Comparison of ENCODE assay signal across 2 cellular contexts in the genomic region with DNA sequence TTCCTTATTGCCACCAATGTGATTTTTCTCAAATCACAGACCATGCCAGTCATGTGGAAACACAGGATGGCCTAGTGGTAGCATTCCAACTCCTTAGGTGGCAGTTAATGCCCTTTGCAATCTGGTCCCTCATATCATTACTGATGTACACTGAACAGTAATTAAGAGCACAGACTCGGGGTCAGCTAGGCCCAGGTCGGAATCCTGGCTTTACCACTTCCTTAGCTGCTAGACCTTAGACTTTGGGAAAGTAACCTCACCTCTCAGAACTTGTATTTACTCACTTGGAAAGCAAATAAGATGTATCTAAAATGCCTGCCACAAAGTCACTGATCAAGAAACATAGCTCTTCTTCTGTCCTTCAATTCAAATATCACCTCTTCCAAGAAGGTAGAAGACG.
TF ChIP-seq lines count a peak whose summit lies in the region.

No MANE protein-coding gene starts in this region.

TF ChIP-seq in K562, 482 proteins besides CTCF, POLR2A, EP300 and RAD21 (continued from another document):
- TF ChIP-seq, protein P1, sequence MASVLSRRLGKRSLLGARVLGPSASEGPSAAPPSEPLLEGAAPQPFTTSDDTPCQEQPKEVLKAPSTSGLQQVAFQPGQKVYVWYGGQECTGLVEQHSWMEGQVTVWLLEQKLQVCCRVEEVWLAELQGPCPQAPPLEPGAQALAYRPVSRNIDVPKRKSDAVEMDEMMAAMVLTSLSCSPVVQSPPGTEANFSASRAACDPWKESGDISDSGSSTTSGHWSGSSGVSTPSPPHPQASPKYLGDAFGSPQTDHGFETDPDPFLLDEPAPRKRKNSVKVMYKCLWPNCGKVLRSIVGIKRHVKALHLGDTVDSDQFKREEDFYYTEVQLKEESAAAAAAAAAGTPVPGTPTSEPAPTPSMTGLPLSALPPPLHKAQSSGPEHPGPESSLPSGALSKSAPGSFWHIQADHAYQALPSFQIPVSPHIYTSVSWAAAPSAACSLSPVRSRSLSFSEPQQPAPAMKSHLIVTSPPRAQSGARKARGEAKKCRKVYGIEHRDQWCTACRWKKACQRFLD (CRISPR knock-in tag; IDR thresholded peaks at IDR 0.05), result no peak
- TF ChIP-seq, protein P2, sequence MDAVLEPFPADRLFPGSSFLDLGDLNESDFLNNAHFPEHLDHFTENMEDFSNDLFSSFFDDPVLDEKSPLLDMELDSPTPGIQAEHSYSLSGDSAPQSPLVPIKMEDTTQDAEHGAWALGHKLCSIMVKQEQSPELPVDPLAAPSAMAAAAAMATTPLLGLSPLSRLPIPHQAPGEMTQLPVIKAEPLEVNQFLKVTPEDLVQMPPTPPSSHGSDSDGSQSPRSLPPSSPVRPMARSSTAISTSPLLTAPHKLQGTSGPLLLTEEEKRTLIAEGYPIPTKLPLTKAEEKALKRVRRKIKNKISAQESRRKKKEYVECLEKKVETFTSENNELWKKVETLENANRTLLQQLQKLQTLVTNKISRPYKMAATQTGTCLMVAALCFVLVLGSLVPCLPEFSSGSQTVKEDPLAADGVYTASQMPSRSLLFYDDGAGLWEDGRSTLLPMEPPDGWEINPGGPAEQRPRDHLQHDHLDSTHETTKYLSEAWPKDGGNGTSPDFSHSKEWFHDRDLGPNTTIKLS (IDR thresholded peaks at IDR 0.05; ENCODE audit: borderline replicate concordance, low read depth), result no peak
- no peak for TF ChIP-seq BRD9 (IDR thresholded peaks at IDR 0.05; ENCODE audit: low read depth, partially characterized antibody)
- TF ChIP-seq PPARD (CRISPR knock-in tag; IDR thresholded peaks at IDR 0.05), result no peak
- no peak for TF ChIP-seq SP1 (CRISPR knock-in tag; IDR thresholded peaks at IDR 0.05)
- TF ChIP-seq FOXJ2 (tag; IDR thresholded peaks at IDR 0.05), result no peak
- no peak for TF ChIP-seq RBM25 (IDR thresholded peaks at IDR 0.05; ENCODE audit: low read depth, low read length, severe bottlenecking)
- no peak for TF ChIP-seq DPF2 (IDR thresholded peaks at IDR 0.05)

TF ChIP-seq in HepG2, 621 proteins besides CTCF, POLR2A, EP300 and RAD21 (continued from another document):
- TF ChIP-seq, protein P3, sequence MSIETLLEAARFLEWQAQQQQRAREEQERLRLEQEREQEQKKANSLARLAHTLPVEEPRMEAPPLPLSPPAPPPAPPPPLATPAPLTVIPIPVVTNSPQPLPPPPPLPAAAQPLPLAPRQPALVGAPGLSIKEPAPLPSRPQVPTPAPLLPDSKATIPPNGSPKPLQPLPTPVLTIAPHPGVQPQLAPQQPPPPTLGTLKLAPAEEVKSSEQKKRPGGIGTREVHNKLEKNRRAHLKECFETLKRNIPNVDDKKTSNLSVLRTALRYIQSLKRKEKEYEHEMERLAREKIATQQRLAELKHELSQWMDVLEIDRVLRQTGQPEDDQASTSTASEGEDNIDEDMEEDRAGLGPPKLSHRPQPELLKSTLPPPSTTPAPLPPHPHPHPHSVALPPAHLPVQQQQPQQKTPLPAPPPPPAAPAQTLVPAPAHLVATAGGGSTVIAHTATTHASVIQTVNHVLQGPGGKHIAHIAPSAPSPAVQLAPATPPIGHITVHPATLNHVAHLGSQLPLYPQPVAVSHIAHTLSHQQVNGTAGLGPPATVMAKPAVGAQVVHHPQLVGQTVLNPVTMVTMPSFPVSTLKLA (IDR thresholded peaks at IDR 0.05), result no peak
- TF ChIP-seq, protein P4, sequence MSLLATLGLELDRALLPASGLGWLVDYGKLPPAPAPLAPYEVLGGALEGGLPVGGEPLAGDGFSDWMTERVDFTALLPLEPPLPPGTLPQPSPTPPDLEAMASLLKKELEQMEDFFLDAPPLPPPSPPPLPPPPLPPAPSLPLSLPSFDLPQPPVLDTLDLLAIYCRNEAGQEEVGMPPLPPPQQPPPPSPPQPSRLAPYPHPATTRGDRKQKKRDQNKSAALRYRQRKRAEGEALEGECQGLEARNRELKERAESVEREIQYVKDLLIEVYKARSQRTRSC (CRISPR knock-in tag; IDR thresholded peaks at IDR 0.05; ENCODE audit: low read depth), result no peak
- TF ChIP-seq ZNF781 (CRISPR knock-in tag; IDR thresholded peaks at IDR 0.05; ENCODE audit: borderline replicate concordance, not compliant biosample characterization) (no peak), ZSCAN22 (CRISPR knock-in tag; IDR thresholded peaks at IDR 0.05) (no peak), TMF1 (CRISPR knock-in tag; IDR thresholded peaks at IDR 0.05; ENCODE audit: low read depth) (no peak), NONO (IDR thresholded peaks at IDR 0.05) (no peak), NONO (CRISPR knock-in tag; conservative IDR thresholded peaks at IDR 0.05) (no peak), SIX1 (CRISPR knock-in tag; IDR thresholded peaks at IDR 0.05; ENCODE audit: borderline replicate concordance) (no peak), POLR2G (IDR thresholded peaks at IDR 0.05; ENCODE audit: low read depth, low read length) (no peak), ZNF776 (CRISPR knock-in tag; IDR thresholded peaks at IDR 0.05) (no peak), NKX3-1 (CRISPR knock-in tag; IDR thresholded peaks at IDR 0.05) (no peak)
- TF ChIP-seq, protein P5, sequence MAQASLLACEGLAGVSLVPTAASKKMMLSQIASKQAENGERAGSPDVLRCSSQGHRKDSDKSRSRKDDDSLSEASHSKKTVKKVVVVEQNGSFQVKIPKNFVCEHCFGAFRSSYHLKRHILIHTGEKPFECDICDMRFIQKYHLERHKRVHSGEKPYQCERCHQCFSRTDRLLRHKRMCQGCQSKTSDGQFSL (CRISPR knock-in tag; IDR thresholded peaks at IDR 0.05), result no peak
- TF ChIP-seq, protein P6, sequence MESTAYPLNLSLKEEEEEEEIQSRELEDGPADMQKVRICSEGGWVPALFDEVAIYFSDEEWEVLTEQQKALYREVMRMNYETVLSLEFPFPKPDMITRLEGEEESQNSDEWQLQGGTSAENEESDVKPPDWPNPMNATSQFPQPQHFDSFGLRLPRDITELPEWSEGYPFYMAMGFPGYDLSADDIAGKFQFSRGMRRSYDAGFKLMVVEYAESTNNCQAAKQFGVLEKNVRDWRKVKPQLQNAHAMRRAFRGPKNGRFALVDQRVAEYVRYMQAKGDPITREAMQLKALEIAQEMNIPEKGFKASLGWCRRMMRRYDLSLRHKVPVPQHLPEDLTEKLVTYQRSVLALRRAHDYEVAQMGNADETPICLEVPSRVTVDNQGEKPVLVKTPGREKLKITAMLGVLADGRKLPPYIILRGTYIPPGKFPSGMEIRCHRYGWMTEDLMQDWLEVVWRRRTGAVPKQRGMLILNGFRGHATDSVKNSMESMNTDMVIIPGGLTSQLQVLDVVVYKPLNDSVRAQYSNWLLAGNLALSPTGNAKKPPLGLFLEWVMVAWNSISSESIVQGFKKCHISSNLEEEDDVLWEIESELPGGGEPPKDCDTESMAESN (CRISPR knock-in tag; conservative IDR thresholded peaks at IDR 0.05), result no peak
- TF ChIP-seq, protein P7, sequence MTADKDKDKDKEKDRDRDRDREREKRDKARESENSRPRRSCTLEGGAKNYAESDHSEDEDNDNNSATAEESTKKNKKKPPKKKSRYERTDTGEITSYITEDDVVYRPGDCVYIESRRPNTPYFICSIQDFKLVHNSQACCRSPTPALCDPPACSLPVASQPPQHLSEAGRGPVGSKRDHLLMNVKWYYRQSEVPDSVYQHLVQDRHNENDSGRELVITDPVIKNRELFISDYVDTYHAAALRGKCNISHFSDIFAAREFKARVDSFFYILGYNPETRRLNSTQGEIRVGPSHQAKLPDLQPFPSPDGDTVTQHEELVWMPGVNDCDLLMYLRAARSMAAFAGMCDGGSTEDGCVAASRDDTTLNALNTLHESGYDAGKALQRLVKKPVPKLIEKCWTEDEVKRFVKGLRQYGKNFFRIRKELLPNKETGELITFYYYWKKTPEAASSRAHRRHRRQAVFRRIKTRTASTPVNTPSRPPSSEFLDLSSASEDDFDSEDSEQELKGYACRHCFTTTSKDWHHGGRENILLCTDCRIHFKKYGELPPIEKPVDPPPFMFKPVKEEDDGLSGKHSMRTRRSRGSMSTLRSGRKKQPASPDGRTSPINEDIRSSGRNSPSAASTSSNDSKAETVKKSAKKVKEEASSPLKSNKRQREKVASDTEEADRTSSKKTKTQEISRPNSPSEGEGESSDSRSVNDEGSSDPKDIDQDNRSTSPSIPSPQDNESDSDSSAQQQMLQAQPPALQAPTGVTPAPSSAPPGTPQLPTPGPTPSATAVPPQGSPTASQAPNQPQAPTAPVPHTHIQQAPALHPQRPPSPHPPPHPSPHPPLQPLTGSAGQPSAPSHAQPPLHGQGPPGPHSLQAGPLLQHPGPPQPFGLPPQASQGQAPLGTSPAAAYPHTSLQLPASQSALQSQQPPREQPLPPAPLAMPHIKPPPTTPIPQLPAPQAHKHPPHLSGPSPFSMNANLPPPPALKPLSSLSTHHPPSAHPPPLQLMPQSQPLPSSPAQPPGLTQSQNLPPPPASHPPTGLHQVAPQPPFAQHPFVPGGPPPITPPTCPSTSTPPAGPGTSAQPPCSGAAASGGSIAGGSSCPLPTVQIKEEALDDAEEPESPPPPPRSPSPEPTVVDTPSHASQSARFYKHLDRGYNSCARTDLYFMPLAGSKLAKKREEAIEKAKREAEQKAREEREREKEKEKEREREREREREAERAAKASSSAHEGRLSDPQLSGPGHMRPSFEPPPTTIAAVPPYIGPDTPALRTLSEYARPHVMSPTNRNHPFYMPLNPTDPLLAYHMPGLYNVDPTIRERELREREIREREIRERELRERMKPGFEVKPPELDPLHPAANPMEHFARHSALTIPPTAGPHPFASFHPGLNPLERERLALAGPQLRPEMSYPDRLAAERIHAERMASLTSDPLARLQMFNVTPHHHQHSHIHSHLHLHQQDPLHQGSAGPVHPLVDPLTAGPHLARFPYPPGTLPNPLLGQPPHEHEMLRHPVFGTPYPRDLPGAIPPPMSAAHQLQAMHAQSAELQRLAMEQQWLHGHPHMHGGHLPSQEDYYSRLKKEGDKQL (CRISPR knock-in tag; IDR thresholded peaks at IDR 0.05; ENCODE audit: low read depth), result no peak
- TF ChIP-seq, protein P8, sequence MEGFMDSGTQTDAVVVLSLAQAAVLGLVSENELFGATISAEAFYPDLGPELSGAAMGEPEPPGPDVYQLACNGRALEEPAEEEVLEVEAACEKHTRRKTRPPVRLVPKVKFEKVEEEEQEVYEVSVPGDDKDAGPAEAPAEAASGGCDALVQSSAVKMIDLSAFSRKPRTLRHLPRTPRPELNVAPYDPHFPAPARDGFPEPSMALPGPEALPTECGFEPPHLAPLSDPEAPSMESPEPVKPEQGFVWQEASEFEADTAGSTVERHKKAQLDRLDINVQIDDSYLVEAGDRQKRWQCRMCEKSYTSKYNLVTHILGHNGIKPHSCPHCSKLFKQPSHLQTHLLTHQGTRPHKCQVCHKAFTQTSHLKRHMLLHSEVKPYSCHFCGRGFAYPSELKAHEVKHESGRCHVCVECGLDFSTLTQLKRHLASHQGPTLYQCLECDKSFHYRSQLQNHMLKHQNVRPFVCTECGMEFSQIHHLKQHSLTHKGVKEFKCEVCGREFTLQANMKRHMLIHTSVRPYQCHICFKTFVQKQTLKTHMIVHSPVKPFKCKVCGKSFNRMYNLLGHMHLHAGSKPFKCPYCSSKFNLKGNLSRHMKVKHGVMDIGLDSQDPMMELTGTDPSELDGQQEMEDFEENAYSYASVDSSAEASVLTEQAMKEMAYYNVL (CRISPR knock-in tag; IDR thresholded peaks at IDR 0.05; ENCODE audit: borderline replicate concordance), result no peak
